In genomic region chr12:1776139-1776975, GRCh38 we compare ENCODE assay signal across 9 cellular contexts. TPM values are rescaled to one million over a fixed set of nuclear protein-coding genes. Genes with fewer than 3 reads are reported as not detected.
DNase-seq lines count a peak whose midpoint lies in the region; ATAC-seq, FAIRE-seq and TF ChIP-seq lines count a peak whose summit lies in the region.
"Had no signal": no experiment of that assay in that cellular context is flagged by ENCODE, and none has a peak within 500 bp of the region (broad histone marks: within the 10 kb centered on the region; RNA-seq: fewer than 3 reads in every experiment).

No MANE protein-coding gene starts in this region.

- peak overlapping the region; percentile 61 for H2BK120ac ChIP-seq in mesendoderm (ENCODE audit: low read depth, low read length)

- H3K9ac ChIP-seq in HUES6 (ENCODE audit: low read length) (peak overlapping the region; percentile 31), K562 (ENCODE audit: insufficient read depth in 1 of 2, low read depth in 2 of 2, low read length in 2 of 2) (no peak overlapping the region), mesendoderm (ENCODE audit: low read length) (no peak overlapping the region)

- no peak overlapping the region for H2AFZ ChIP-seq in K562 (ENCODE audit: low read depth, low read length)

- no peaks in the 10 kb centered on the region for H3K4me1 ChIP-seq in CD4-positive, CD25-positive, alpha-beta regulatory T cell (ENCODE audit: control insufficient read depth, insufficient read depth, low read length, poor library complexity, severe bottlenecking)
- peaks cover 14% of the 10 kb centered on the region for H3K4me1 ChIP-seq in HUES6 (ENCODE audit: control insufficient read depth, insufficient read depth, low read length)
- H3K4me1 ChIP-seq in K562 (replicated peaks in 1 of 2; ENCODE audit: control insufficient read depth in 2 of 2, insufficient read depth in 2 of 2, low read length in 2 of 2), result no peaks in the 10 kb centered on the region; a peak in 2 of 5 replicates
- peaks cover 6% of the 10 kb centered on the region for H3K4me1 ChIP-seq in mesendoderm (ENCODE audit: control insufficient read depth, low read depth, low read length)

- H3K4me1 Mint-ChIP-seq in CD4-positive, CD25-positive, alpha-beta regulatory T cell, result peaks cover 16 to 30% (median 24%) of the 10 kb centered on the region in 4 donors

- no peak for ATAC-seq in CD4-positive, CD25-positive, alpha-beta regulatory T cell (ENCODE audit: low read depth in 2 of 2)
- no peak for ATAC-seq in K562
- no peak for ATAC-seq in HG03432 (IDR thresholded peaks at IDR 0.05; ENCODE audit: unreplicated experiment)
- ATAC-seq in HG03175 (IDR thresholded peaks at IDR 0.05; ENCODE audit: unreplicated experiment), result no peak

- no TSS peak for BruUV-seq in K562 (replicated peaks; lab: Mats Ljungman, UMichigan)

- no peaks in the 10 kb centered on the region for H3K9me3 Mint-ChIP-seq in CD4-positive, CD25-positive, alpha-beta regulatory T cell

- TF ChIP-seq CTCF in K562 (IDR thresholded peaks at IDR 0.05 in 2 of 3, conservative IDR thresholded peaks at IDR 0.05 in 1 of 3; ENCODE audit: insufficient read depth in 2 of 3, low read depth in 1 of 3, low read length in 3 of 3), result no peak

- no peak for TF ChIP-seq EP300 in K562 (IDR thresholded peaks at IDR 0.05; ENCODE audit: low read length)

- H3K56ac ChIP-seq in mesendoderm (ENCODE audit: low read length), result no peak overlapping the region

- DNase-seq in CD4-positive, CD25-positive, alpha-beta regulatory T cell, result no peak
- DNase-seq in K562 (ENCODE audit: extremely low read depth in 1 of 4, low spot score in 3 of 4) (no peak), mesendoderm (peak; percentile 92), occipital lobe (lab: John Stamatoyannopoulos, UW) (no peak)
- DNase-seq in activated CD8-positive, alpha-beta memory T cell treated with anti-CD3 and anti-CD28 coated beads for 24 hours, result no peak
- DNase-seq: NK-92 treated with Interleukin-12 subunit alpha and Interleukin-12 subunit beta, amount 100 ng/mL, for 24 hours had no signal

- H2BK5ac ChIP-seq in mesendoderm (ENCODE audit: low read length), result no peak overlapping the region

- in situ Hi-C loops in K562 (cut with MboI), result no loop called here

- POLR2A ChIA-PET in K562 (lab: Yijun Ruan, JAX), result no interaction called here

- no peak overlapping the region for H2BK15ac ChIP-seq in mesendoderm (replicated peaks; ENCODE audit: low read depth)

- 92% methylated on average over 2 of the region's 5 CpGs for WGBS in K562 (ENCODE audit: insufficient coverage, low coverage, missing lambda C conversion rate)
- no CpG with 5 or more reads among the region's 5 CpGs for WGBS in mesendoderm (ENCODE audit: extremely low coverage, insufficient coverage, low lambda C conversion rate)

- no peaks in the 10 kb centered on the region for H3K27me3 Mint-ChIP-seq in CD4-positive, CD25-positive, alpha-beta regulatory T cell

- no peaks in the 10 kb centered on the region for H3K9me3 ChIP-seq in CD4-positive, CD25-positive, alpha-beta regulatory T cell (ENCODE audit: control insufficient read depth in 2 of 2, low read length in 2 of 2)
- no peaks in the 10 kb centered on the region for H3K9me3 ChIP-seq in HUES6 (ENCODE audit: control insufficient read depth, insufficient read depth, low read depth, low read length)
- H3K9me3 ChIP-seq in K562 (replicated peaks; ENCODE audit: control insufficient read depth, insufficient read depth, low read depth, low read length), result no peaks in the 10 kb centered on the region

- no peak for TF ChIP-seq POLR2A in K562 (conservative IDR thresholded peaks at IDR 0.05)

- peaks cover 7% of the 10 kb centered on the region for H3K79me1 ChIP-seq in mesendoderm (ENCODE audit: low read length)

- peaks cover 4% of the 10 kb centered on the region for H4K20me1 ChIP-seq in K562 (replicated peaks; ENCODE audit: control insufficient read depth, insufficient read depth, low read length)

- peak overlapping the region in 2 of 3 donors; percentile 24 to 31 for H3K27ac Mint-ChIP-seq in CD4-positive, CD25-positive, alpha-beta regulatory T cell

- no peak overlapping the region for H4K5ac ChIP-seq in mesendoderm (ENCODE audit: low read length)

- intact Hi-C loops in K562 (cut with micrococcal nuclease), result no loop called here

- H3K4me3 ChIP-seq in CD4-positive, CD25-positive, alpha-beta regulatory T cell (ENCODE audit: low read depth, low read length), result no peak overlapping the region
- no peak overlapping the region for H3K4me3 ChIP-seq in HUES6 (ENCODE audit: low read depth, low read length)
- H3K4me3 ChIP-seq in K562, result no peak overlapping the region
- H3K4me3 ChIP-seq in mesendoderm (ENCODE audit: low read length), result no peak overlapping the region

- H3K18ac ChIP-seq in mesendoderm (ENCODE audit: low read length), result no peak overlapping the region

- no peak overlapping the region for H2AK5ac ChIP-seq in mesendoderm (ENCODE audit: low read length)

- H3K27me3 ChIP-seq in CD4-positive, CD25-positive, alpha-beta regulatory T cell (ENCODE audit: control insufficient read depth, insufficient read depth, low read length), result no peaks in the 10 kb centered on the region
- H3K27me3 ChIP-seq in HUES6 (ENCODE audit: control insufficient read depth, insufficient read depth, low read length) (no peaks in the 10 kb centered on the region), K562 (ENCODE audit: control insufficient read depth in 2 of 2, insufficient read depth in 2 of 2, low read length in 2 of 2) (no peaks in the 10 kb centered on the region), mesendoderm (ENCODE audit: insufficient read depth, low read length, poor library complexity) (no peaks in the 10 kb centered on the region)

- no peak for TF ChIP-seq RAD21 in K562 (CRISPR knock-in tag; conservative IDR thresholded peaks at IDR 0.05 in 1 of 2, IDR thresholded peaks at IDR 0.05 in 1 of 2)

- H3K4me2 ChIP-seq in K562 (ENCODE audit: insufficient read depth, low read length) (no peak overlapping the region), mesendoderm (ENCODE audit: low read length) (no peak overlapping the region)

- H3K9me1 ChIP-seq in K562 (ENCODE audit: control insufficient read depth, insufficient read depth, low read length), result no peaks in the 10 kb centered on the region

- CTCF ChIA-PET in K562 (lab: Yijun Ruan, JAX; ENCODE audit: low intra/inter-chr PET ratio), result no interaction called here

- H3K23ac ChIP-seq in mesendoderm (ENCODE audit: low read length), result no peak overlapping the region

- H3K36me3 Mint-ChIP-seq in CD4-positive, CD25-positive, alpha-beta regulatory T cell, result peaks cover 53% of the 10 kb centered on the region

- no peak overlapping the region for H4K8ac ChIP-seq in mesendoderm (ENCODE audit: low read depth, low read length)

- no peak overlapping the region for H3K27ac ChIP-seq in CD4-positive, CD25-positive, alpha-beta regulatory T cell (ENCODE audit: insufficient read depth, low read length, poor library complexity, severe bottlenecking)
- H3K27ac ChIP-seq in HUES6 (ENCODE audit: low read depth, low read length) (no peak overlapping the region), K562 (ENCODE audit: extremely low read depth, low read depth, low read length) (no peak overlapping the region), mesendoderm (ENCODE audit: low read depth, low read length) (peak overlapping the region; percentile 22)

- peak; percentile 6 for FAIRE-seq in K562 (lab: Jason Lieb, UNC)

- H3K4me3 Mint-ChIP-seq in CD4-positive, CD25-positive, alpha-beta regulatory T cell, result peak overlapping the region in 1 of 4 donors; percentile 34

- H3K36me3 ChIP-seq in CD4-positive, CD25-positive, alpha-beta regulatory T cell (ENCODE audit: control insufficient read depth, insufficient read depth, low read length), result peaks cover 50% of the 10 kb centered on the region
- H3K36me3 ChIP-seq in HUES6 (ENCODE audit: control insufficient read depth, insufficient read depth, low read length) (peaks cover 24% of the 10 kb centered on the region), K562 (ENCODE audit: control insufficient read depth, insufficient read depth, low read length) (peaks cover 79% of the 10 kb centered on the region), mesendoderm (ENCODE audit: control insufficient read depth, insufficient read depth, low read length) (no peaks in the 10 kb centered on the region)

- H3K79me2 ChIP-seq in K562 (ENCODE audit: control insufficient read depth, insufficient read depth, low read length) (peaks cover 39% of the 10 kb centered on the region), mesendoderm (ENCODE audit: control insufficient read depth, insufficient read depth, low read length) (peaks cover 2% of the 10 kb centered on the region)

- no peak overlapping the region for H3K4ac ChIP-seq in mesendoderm (ENCODE audit: low read depth, low read length)

TF ChIP-seq in K562, 482 proteins besides CTCF, POLR2A, EP300 and RAD21 (continues in another document):
- TF ChIP-seq FOSL1 (tag; conservative IDR thresholded peaks at IDR 0.05), result peak; percentile 45; the same call in 1 of the 2 replicates

RNA-seq across cellular contexts. Expression of gene LRTM2, which starts 44.0 kb away (rescaled TPM):
- not detected for total RNA-seq in CD4-positive, CD25-positive, alpha-beta regulatory T cell
- polyA plus RNA-seq in CD4-positive, CD25-positive, alpha-beta regulatory T cell, result not detected
- not detected in 2 replicates for total RNA-seq in K562 (2011; cell fraction: chromatin; rRNA removed; ENCODE audit: low replicate concordance)
- total RNA-seq in K562 (2011; cell fraction: nucleolus; rRNA removed), result not detected in 2 replicates
- total RNA-seq in K562 (2011; cell fraction: nucleoplasm; rRNA removed), result not detected in 2 replicates
- not detected in 2 replicates for total RNA-seq in K562 (2014; rRNA removed)
- total RNA-seq in K562 (2014; rRNA removed; fragmentation: Illumina TruSeq; extraction: Trizol), result not detected in 2 replicates
- total RNA-seq in K562 (2015; rRNA removed; fragmentation: Illumina TruSeq; extraction: Trizol), result not detected in 2 replicates
- not detected in 2 replicates for total RNA-seq in K562 (2021)
- not detected in 2 replicates for polyA plus RNA-seq in K562 (2011; rRNA removed)
- polyA plus RNA-seq in K562 (2011; cell fraction: cytosol; rRNA removed), result not detected in 2 replicates
- not detected in 2 replicates for polyA plus RNA-seq in K562 (2011; cell fraction: nucleus; rRNA removed)
- polyA plus RNA-seq in K562 (2012), result not detected in 2 replicates
- not detected in 2 replicates for polyA plus RNA-seq in K562 (2014; fragmentation: Illumina TruSeq; extraction: Trizol)
- not detected for polyA plus RNA-seq in K562 (2014; fragmentation: Nextera tagmentation; extraction: Ambion mirVana)
- 0.09 TPM in 1 of 2 replicates, not detected in the other for polyA plus RNA-seq in K562 (2014; rRNA removed)
- polyA minus RNA-seq in K562 (2011; rRNA and poly(A)+ RNA removed), result not detected in 2 replicates
- not detected in 2 replicates for polyA minus RNA-seq in K562 (2011; cell fraction: cytosol; rRNA and poly(A)+ RNA removed)
- polyA minus RNA-seq in K562 (2011; cell fraction: nucleus; rRNA and poly(A)+ RNA removed), result not detected in 2 replicates
- polyA plus RNA-seq in mesendoderm (2013, experiment 1 of 2), result not detected
- 0.04 TPM for polyA plus RNA-seq in mesendoderm (2013, experiment 2 of 2)
- 4.5 TPM for total RNA-seq in occipital lobe
